8 cellular contexts compared by ENCODE assay signal in the genomic region with DNA sequence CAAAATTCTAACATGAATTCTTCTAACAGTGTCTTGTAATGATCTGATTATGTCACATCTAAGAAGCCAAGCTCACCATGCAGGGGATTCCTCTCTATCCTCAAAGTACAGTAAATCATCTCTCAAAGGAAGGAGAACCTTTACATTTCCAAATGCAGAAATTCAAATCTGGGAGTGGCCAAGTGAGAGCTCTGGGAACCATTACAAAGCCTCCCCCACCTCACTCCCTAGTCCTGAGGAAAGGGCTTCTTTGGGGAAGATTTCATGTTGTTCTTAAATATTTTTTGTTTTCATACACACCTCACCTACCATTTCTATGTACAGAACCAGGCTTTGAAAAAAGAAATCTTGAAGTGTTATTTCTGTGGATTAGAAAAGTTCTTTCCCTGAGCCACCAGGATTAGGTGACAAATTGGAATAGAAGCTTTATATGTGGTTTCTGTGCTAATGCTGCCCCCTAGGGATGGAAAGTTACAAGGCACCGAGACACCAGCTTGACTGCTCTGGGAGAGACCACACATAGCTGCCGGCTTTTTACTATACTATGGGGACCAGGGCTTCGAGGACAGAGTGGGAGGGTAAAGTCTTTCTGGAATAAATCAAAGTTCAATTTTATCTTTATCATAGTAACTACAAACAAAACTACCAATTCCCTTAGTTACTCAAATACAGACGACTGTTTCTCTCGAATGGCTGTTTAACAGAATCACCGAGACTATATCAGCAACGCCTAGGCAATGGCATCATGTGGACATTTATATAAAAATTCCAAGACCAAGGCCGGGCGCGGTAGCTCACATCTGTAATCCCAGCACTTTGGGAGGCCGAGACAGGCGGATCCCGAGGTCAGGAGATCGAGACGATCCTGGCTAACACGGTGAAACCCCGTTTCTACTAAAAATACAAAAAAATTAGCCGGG.
DNase-seq lines count a peak whose midpoint lies in the region; ATAC-seq, FAIRE-seq and TF ChIP-seq lines count a peak whose summit lies in the region.

No MANE protein-coding gene starts in this region.

- no peaks in the 10 kb centered on the region for H3K27me3 Mint-ChIP-seq in astrocyte (ENCODE audit: low read depth, unreplicated experiment)

- no peak for TF ChIP-seq EP300 in sigmoid colon (IDR thresholded peaks at IDR 0.05)

- peaks cover 36% of the 10 kb centered on the region for H4K20me1 ChIP-seq in astrocyte (ENCODE audit: insufficient read depth, low read length)

- H3K9me3 ChIP-seq in astrocyte (ENCODE audit: insufficient read depth, low read depth, low read length), result no peaks in the 10 kb centered on the region
- no peaks in the 10 kb centered on the region for H3K9me3 ChIP-seq in sigmoid colon

- peaks cover 21% of the 10 kb centered on the region for H3K36me3 ChIP-seq in astrocyte (ENCODE audit: insufficient read depth, low read length)
- H3K36me3 ChIP-seq in sigmoid colon, result peaks cover 0 to 15% (median 8%) of the 10 kb centered on the region in 4 donors

- intact Hi-C loops in sigmoid colon (cut with DNase I), result loop anchor here (2.0 kb wide), 1 partner anchor 39 kb away; no protein-coding TSS in a partner anchor

- TF ChIP-seq POLR2A in sigmoid colon (IDR thresholded peaks at IDR 0.05), result no peak

- peak overlapping the region; percentile 20 for H3K27ac Mint-ChIP-seq in astrocyte (ENCODE audit: unreplicated experiment)

- no peaks in the 10 kb centered on the region for H3K4me1 ChIP-seq in astrocyte (ENCODE audit: insufficient read depth, low read length)
- peaks cover 0 to 63% (median 40%) of the 10 kb centered on the region in 4 donors for H3K4me1 ChIP-seq in sigmoid colon

- no peaks in the 10 kb centered on the region for H3K9me3 Mint-ChIP-seq in astrocyte (ENCODE audit: unreplicated experiment)

- H3K4me2 ChIP-seq in astrocyte (ENCODE audit: low read length), result no peak overlapping the region

- peaks cover 16% of the 10 kb centered on the region for H3K4me1 Mint-ChIP-seq in astrocyte (ENCODE audit: low read depth, unreplicated experiment)

- no peaks in the 10 kb centered on the region for H3K27me3 ChIP-seq in astrocyte (ENCODE audit: insufficient read depth, low read length)
- no peaks in the 10 kb centered on the region for H3K27me3 ChIP-seq in sigmoid colon

- peak; percentile 96 for TF ChIP-seq CTCF in astrocyte (IDR thresholded peaks at IDR 0.05; ENCODE audit: insufficient read depth, low read depth, low read length)
- TF ChIP-seq CTCF in sigmoid colon (IDR thresholded peaks at IDR 0.05), result peak; percentile 79 to 94 (median 82)

- H3K27ac ChIP-seq in astrocyte (ENCODE audit: low read depth, low read length) (no peak overlapping the region), sigmoid colon (peak overlapping the region; percentile 17 to 99 (median 75))

- DNase-seq in activated gamma-delta T cell treated with Interleukin-2 at 50 U/mL for 16 hours (peak; percentile 62), activated gamma-delta T cell (lab: John Stamatoyannopoulos, UW) (no peak), NCI-H1694 treated with DMSO at 0.1 percent for 48 hours (lab: John Stamatoyannopoulos, UW) (peak; percentile 86), T-helper 1 cell (peak in 4 of 5 donors; percentile 38 to 66 (median 53)), astrocyte (ENCODE audit: low read depth) (peak; percentile 40), hippocampal formation (lab: John Stamatoyannopoulos, UW) (peak; percentile 68 to 91), sigmoid colon (peak; percentile 87)

- H3K4me3 ChIP-seq in astrocyte (ENCODE audit: insufficient read depth, low read depth, low read length) (no peak overlapping the region), sigmoid colon (no peak overlapping the region)

- H3K9ac ChIP-seq in astrocyte (ENCODE audit: low read length), result no peak overlapping the region

- H3K79me2 ChIP-seq in astrocyte (ENCODE audit: insufficient read depth, low read length), result peaks cover 11% of the 10 kb centered on the region

- H3K36me3 Mint-ChIP-seq in astrocyte (ENCODE audit: low read depth, unreplicated experiment), result peaks cover 11% of the 10 kb centered on the region

- H2AFZ ChIP-seq in astrocyte (ENCODE audit: low read depth, low read length), result no peak overlapping the region

- ATAC-seq in GM21529 (IDR thresholded peaks at IDR 0.05; ENCODE audit: unreplicated experiment), result no peak

- no peak for FAIRE-seq in astrocyte (lab: Jason Lieb, UNC)

- WGBS in sigmoid colon, 2 donors, result 65 to 74% methylated on average over 18 of the region's 18 CpGs

- H3K4me3 Mint-ChIP-seq in astrocyte (ENCODE audit: unreplicated experiment), result peak overlapping the region; percentile 16
